In genomic region chr10:78408011-78408410, GRCh38 we compare ENCODE assay signal across 17 cellular contexts.
DNase-seq lines count a peak whose midpoint lies in the region; ATAC-seq and TF ChIP-seq lines count a peak whose summit lies in the region.
"Had no signal": no experiment of that assay in that cellular context is flagged by ENCODE, and none has a peak within 500 bp of the region (broad histone marks: within the 10 kb centered on the region; RNA-seq: fewer than 3 reads in every experiment).

No MANE protein-coding gene starts in this region.

- H4K8ac ChIP-seq in neuronal stem cell (ENCODE audit: low read depth, low read length): no peak overlapping the region

- H3K23ac ChIP-seq in neuronal stem cell (ENCODE audit: low read depth, low read length, poor library complexity): no peak overlapping the region

- H3K14ac ChIP-seq in neuronal stem cell (ENCODE audit: low read length): no peak overlapping the region

- intact Hi-C loops in left ventricle myocardium inferior (cut with micrococcal nuclease) (no loop called here), Right ventricle myocardium inferior (cut with DNase I) (loop anchor here (5.0 to 10.0 kb wide), 3 partner anchors 106 to 191 kb away; no protein-coding TSS in a partner anchor)

- H3K9ac ChIP-seq in neuronal stem cell (ENCODE audit: low read depth, low read length, poor library complexity): no peak overlapping the region

- DNase-seq in left ventricle myocardium inferior (no peak), Right ventricle myocardium inferior (ENCODE audit: missing footprints) (no peak), neuronal stem cell (ENCODE audit: low spot score) (no peak), upper lobe of left lung (no peak), NCI-H2171 treated with DMSO at 0.1 percent for 48 hours (lab: John Stamatoyannopoulos, UW) (no peak), activated T-cell treated with anti-CD3 and anti-CD28 coated beads for 4 hours (no peak)
- DNase-seq: activated CD4-positive, alpha-beta T cell treated with anti-CD3 and anti-CD28 coated beads for 4 hours; activated gamma-delta T cell; amniotic stem cell; CD4-positive, CD25-positive, alpha-beta regulatory T cell; NCI-H1436 treated with DMSO at 0.1 percent for 48 hours; NCI-H2227 treated with DMSO at 0.1 percent for 48 hours had no signal

- no peak overlapping the region for H3K4me3 ChIP-seq in left ventricle myocardium inferior
- H3K4me3 ChIP-seq in gastroesophageal sphincter: no peak overlapping the region
- H3K4me3 ChIP-seq in neuronal stem cell (ENCODE audit: low read length in 2 of 2): no peak overlapping the region
- H3K4me3 ChIP-seq in upper lobe of left lung: no peak overlapping the region
- H3K4me3 ChIP-seq: psoas muscle had no signal

- TF ChIP-seq CTCF in left ventricle myocardium inferior (IDR thresholded peaks at IDR 0.05; ENCODE audit: borderline replicate concordance): no peak
- no peak for TF ChIP-seq CTCF in gastroesophageal sphincter (IDR thresholded peaks at IDR 0.05)
- no peak for TF ChIP-seq CTCF in upper lobe of left lung (IDR thresholded peaks at IDR 0.05)

- peak overlapping the region; percentile 80 for H3K18ac ChIP-seq in neuronal stem cell (ENCODE audit: low read length)

- H3K4me2 ChIP-seq in neuronal stem cell (ENCODE audit: insufficient read depth, low read length, poor library complexity, severe bottlenecking): no peak overlapping the region

- peaks cover 4% of the 10 kb centered on the region for H3K27me3 ChIP-seq in left ventricle myocardium inferior (ENCODE audit: low read depth)
- H3K27me3 ChIP-seq in gastroesophageal sphincter: no peaks in the 10 kb centered on the region
- no peaks in the 10 kb centered on the region for H3K27me3 ChIP-seq in neuronal stem cell (ENCODE audit: control insufficient read depth in 3 of 3, insufficient read depth in 3 of 3, low read depth in 1 of 3, low read length in 3 of 3)
- no peaks in the 10 kb centered on the region for H3K27me3 ChIP-seq in upper lobe of left lung

- H2BK15ac ChIP-seq in neuronal stem cell (ENCODE audit: low read length): peak overlapping the region; percentile 24

- no peak overlapping the region for H2BK12ac ChIP-seq in neuronal stem cell (ENCODE audit: low read length)

- peak overlapping the region; percentile 2 for H2AK5ac ChIP-seq in neuronal stem cell (ENCODE audit: low read depth, low read length)

- H3K36me3 ChIP-seq in left ventricle myocardium inferior (no peaks in the 10 kb centered on the region), gastroesophageal sphincter (no peaks in the 10 kb centered on the region), neuronal stem cell (replicated peaks in 1 of 2; ENCODE audit: control insufficient read depth in 2 of 2, insufficient read depth in 2 of 2, low read length in 2 of 2) (no peaks in the 10 kb centered on the region), upper lobe of left lung (no peaks in the 10 kb centered on the region)
- H3K36me3 ChIP-seq: tibial nerve had no signal

- H3K27ac ChIP-seq in left ventricle myocardium inferior (replicated peaks): peak overlapping the region; percentile 94
- H3K27ac ChIP-seq in gastroesophageal sphincter: peak overlapping the region in 3 of 4 donors; percentile 76 to 80 (median 77)
- peak overlapping the region; percentile 97 for H3K27ac ChIP-seq in neuronal stem cell (replicated peaks; ENCODE audit: low read length)
- H3K27ac ChIP-seq in upper lobe of left lung: peak overlapping the region in 3 of 4 donors; percentile 62 to 81 (median 65)
- H3K27ac ChIP-seq: psoas muscle had no signal

- no peak overlapping the region for H2AFZ ChIP-seq in neuronal stem cell (ENCODE audit: low read length)

- TF ChIP-seq EP300 in gastroesophageal sphincter (IDR thresholded peaks at IDR 0.05) (no peak), upper lobe of left lung (IDR thresholded peaks at IDR 0.05) (no peak)

- H3K4me1 ChIP-seq in left ventricle myocardium inferior: peaks cover 37% of the 10 kb centered on the region
- H3K4me1 ChIP-seq in gastroesophageal sphincter: peaks cover 0 to 47% (median 14%) of the 10 kb centered on the region in 3 donors
- H3K4me1 ChIP-seq in neuronal stem cell (ENCODE audit: control insufficient read depth in 2 of 2, insufficient read depth in 1 of 2, low read depth in 1 of 2, low read length in 2 of 2): peaks cover 22 to 23% of the 10 kb centered on the region in 2 donors
- H3K4me1 ChIP-seq in upper lobe of left lung: peaks cover 12 to 28% (median 24%) of the 10 kb centered on the region in 4 donors

- H3K4ac ChIP-seq in neuronal stem cell (ENCODE audit: low read length): no peak overlapping the region

- no peak for TF ChIP-seq POLR2A in gastroesophageal sphincter (IDR thresholded peaks at IDR 0.05)
- no peak for TF ChIP-seq POLR2A in upper lobe of left lung (IDR thresholded peaks at IDR 0.05)

- H2BK5ac ChIP-seq in neuronal stem cell (ENCODE audit: low read length): peak overlapping the region; percentile 71

- no peak for ATAC-seq in Right ventricle myocardium inferior
- no peak for ATAC-seq in gastroesophageal sphincter
- ATAC-seq in upper lobe of left lung (ENCODE audit: low FRiP score in 2 of 2): no peak
- no peak for ATAC-seq in GM18907 (IDR thresholded peaks at IDR 0.05; ENCODE audit: unreplicated experiment)
- ATAC-seq: stimulated activated effector memory CD8-positive, alpha-beta T cell treated with anti-CD3 and anti-CD28 coated beads, Interleukin-12 subunit alpha, Interleukin-12 subunit beta, amount 100 ng/mL, for 72 hours had no signal

- peak overlapping the region; percentile 82 for H4K91ac ChIP-seq in neuronal stem cell (ENCODE audit: low read depth, low read length, poor library complexity)

- 81 to 82% methylated on average over 3 to 7 of the region's 10 CpGs for WGBS in gastroesophageal sphincter (ENCODE audit: low coverage in 1 of 2), 2 donors
- WGBS in neuronal stem cell (ENCODE audit: extremely low coverage in 2 of 2, insufficient read length in 2 of 2, insufficient replicate concordance in 1 of 2), 2 donors: no CpG with 5 or more reads among the region's 10 CpGs
- 65 to 82% methylated on average over 4 to 10 of the region's 10 CpGs for WGBS in upper lobe of left lung, 2 donors

- H3K9me3 ChIP-seq in left ventricle myocardium inferior (replicated peaks) (no peaks in the 10 kb centered on the region), gastroesophageal sphincter (no peaks in the 10 kb centered on the region), neuronal stem cell (replicated peaks in 1 of 2; ENCODE audit: control insufficient read depth in 2 of 2, insufficient read depth in 1 of 2, low read depth in 1 of 2, low read length in 2 of 2) (no peaks in the 10 kb centered on the region), upper lobe of left lung (no peaks in the 10 kb centered on the region)
- H3K9me3 ChIP-seq: psoas muscle, tibial nerve had no signal

- H3K79me1 ChIP-seq in neuronal stem cell (ENCODE audit: low read depth, low read length): no peaks in the 10 kb centered on the region

- H2BK120ac ChIP-seq in neuronal stem cell (ENCODE audit: low read depth, low read length): no peak overlapping the region
